In the genomic region with DNA sequence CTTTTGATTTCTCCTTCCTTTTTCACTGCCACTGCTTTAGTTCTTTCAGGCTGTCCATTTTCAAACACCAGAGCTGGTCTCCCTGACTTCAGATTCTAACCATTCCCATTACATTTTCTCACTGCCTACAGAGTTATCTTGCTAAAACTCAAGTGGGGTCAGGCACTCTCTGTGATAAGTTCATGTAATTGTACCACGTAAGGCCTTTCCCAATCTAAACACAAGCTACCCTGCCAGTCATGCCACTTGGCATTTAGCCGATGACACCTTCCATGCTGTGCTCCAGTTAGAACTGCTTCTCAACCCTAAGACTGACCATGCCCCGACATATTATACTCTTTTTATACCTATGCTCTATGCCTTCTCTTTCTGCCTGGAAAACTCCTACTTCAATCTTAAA, we compare ENCODE assay signal across 22 cellular contexts.
"Had no signal": no experiment of that assay in that cellular context is flagged by ENCODE, and none has a peak within 500 bp of the region (broad histone marks: within the 10 kb centered on the region; RNA-seq: fewer than 3 reads in every experiment).

No MANE protein-coding gene starts in this region.

- DNase-seq: Kasumi-1, MV-4-11, NCI-H1048, NCI-H1105, NCI-H1417, NCI-H187, NCI-H2029, NCI-H2081 treated with DMSO at 0.1 percent for 48 hours, NCI-H2171, NCI-H226, NCI-H446, NCI-H510A treated with DMSO at 0.1 percent for 48 hours, NCI-H526, NCI-H82, RPMI8226, SHP77, SK-N-SH, SW 1271, T-cell had no signal

- H3K9me3 ChIP-seq: SK-N-SH had no signal

- H3K27ac ChIP-seq: HL-60, KMS-11 had no signal

- ATAC-seq: K562, T-cell had no signal

- H3K4me3 ChIP-seq: K562 had no signal
